Comparison of ENCODE assay signal across 23 cellular contexts in the genomic region with DNA sequence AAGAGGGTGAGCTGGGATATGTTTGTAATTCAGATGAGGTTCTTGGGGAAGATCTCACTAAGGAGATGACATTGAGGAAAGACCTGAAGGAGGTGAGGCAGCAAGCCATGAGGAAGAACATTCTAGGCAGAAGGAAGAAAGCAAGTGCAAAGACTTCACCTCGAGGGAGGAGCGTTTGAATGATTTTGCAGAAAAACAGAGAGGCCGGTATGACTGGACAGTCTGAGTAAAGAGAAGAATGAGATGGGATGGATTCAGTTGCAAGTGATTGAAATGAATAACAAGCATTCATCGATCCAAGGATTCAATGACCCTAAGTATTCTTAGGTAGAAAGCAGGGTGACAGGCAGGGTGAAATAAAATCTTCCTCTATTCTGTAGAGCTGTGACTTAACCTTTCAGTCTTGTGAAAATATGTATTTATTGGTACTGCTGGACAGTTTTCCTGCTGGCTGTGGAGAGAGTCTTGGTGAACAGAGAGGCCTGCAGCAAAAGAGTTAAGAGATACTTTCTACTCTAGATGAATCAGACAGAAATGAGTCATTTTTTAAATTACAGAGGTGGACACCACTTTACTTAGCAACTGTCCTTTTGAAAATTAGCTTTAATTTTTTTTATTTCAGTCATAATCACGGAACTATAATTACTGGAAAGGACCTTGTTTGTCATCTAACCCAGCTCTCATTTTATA.
DNase-seq lines count a peak whose midpoint lies in the region; ATAC-seq and TF ChIP-seq lines count a peak whose summit lies in the region.
"Had no signal": no experiment of that assay in that cellular context is flagged by ENCODE, and none has a peak within 500 bp of the region (broad histone marks: within the 10 kb centered on the region; RNA-seq: fewer than 3 reads in every experiment).

No MANE protein-coding gene starts in this region.

- H3K9me3 ChIP-seq in IMR-90 (ENCODE audit: control insufficient read depth, insufficient read depth, low read length) = no peaks in the 10 kb centered on the region
- H3K9me3 ChIP-seq: SJSA1 had no signal

- DNase-seq in EH (ENCODE audit: low read depth) (peak; percentile 52), IMR-90 (peak; percentile 58), fibroblast of mammary gland (ENCODE audit: low read depth) (peak; percentile 19), superior temporal gyrus (ENCODE audit: extremely low spot score) (peak; percentile 25), mesothelial cell of epicardium (ENCODE audit: low spot score in 2 of 2, unreplicated experiment in 2 of 2) (no peak)
- no peak for DNase-seq in stimulated activated CD8-positive, alpha-beta memory T cell treated with anti-CD3 and anti-CD28 coated beads, Interleukin-4, amount 100 ng/mL, for 48 hours
- DNase-seq: Calu3, DMS153, DND-41, HCEC 1CT, Karpas-422, MV-4-11, NCI-H1105, NCI-H146, NCI-H2029, NCI-H446, NCI-H524 treated with DMSO at 0.1 percent for 48 hours, NCI-H774, PC-9, Right ventricle myocardium superior had no signal

- dilution Hi-C loops in IMR-90 (cut with HindIII; ENCODE audit: low sequenced_read_pairs, unreplicated experiment) = no loop called here

- H3K9ac ChIP-seq in IMR-90 (ENCODE audit: low read depth, low read length) = no peak overlapping the region

- TF ChIP-seq CTCF in IMR-90 (conservative IDR thresholded peaks at IDR 0.05; ENCODE audit: low read depth, low read length) = no peak
- no peak for TF ChIP-seq CTCF in fibroblast of mammary gland (conservative IDR thresholded peaks at IDR 0.05; ENCODE audit: control insufficient read depth, insufficient read depth, low read depth, low read length)
- TF ChIP-seq CTCF in mesothelial cell of epicardium (IDR thresholded peaks at IDR 0.05; ENCODE audit: unreplicated experiment) = no peak

- H3K9me1 ChIP-seq in IMR-90 (ENCODE audit: insufficient read depth, low read length) = no peaks in the 10 kb centered on the region; the same call in 1 of the 2 replicates

- H3K79me1 ChIP-seq in IMR-90 (ENCODE audit: low read depth in 1 of 2, low read length in 2 of 2) = no peaks in the 10 kb centered on the region

- H3K56ac ChIP-seq in IMR-90 (ENCODE audit: extremely low read depth, insufficient read depth, low read length) = no peak overlapping the region

- 0 out of 2 replicates have a peak overlapping the region, but pooled peaks have one; percentile 9 for H2BK20ac ChIP-seq in IMR-90 (ENCODE audit: low read depth, low read length)

- no TSS peak for BruUV-seq in IMR-90 (replicated peaks; lab: Mats Ljungman, UMichigan)

- H3K27me3 Mint-ChIP-seq in mesothelial cell of epicardium (ENCODE audit: low read depth) = peaks cover 7% of the 10 kb centered on the region

- ATAC-seq in IMR-90 (ENCODE audit: low read depth) = peak; percentile 91
- no peak for ATAC-seq in GM21381 (IDR thresholded peaks at IDR 0.05; ENCODE audit: unreplicated experiment)

- H3K4me2 ChIP-seq in IMR-90 (ENCODE audit: low read depth, low read length) = no peak overlapping the region
- H3K4me2 ChIP-seq: PC-9 had no signal

- no peak for TF ChIP-seq POLR2A in IMR-90 (IDR thresholded peaks at IDR 0.05; ENCODE audit: low read depth, low read length)

- no peak overlapping the region for H3K4me3 ChIP-seq in IMR-90 (ENCODE audit: insufficient read depth, low read depth, low read length)
- no peak overlapping the region for H3K4me3 ChIP-seq in fibroblast of mammary gland (ENCODE audit: control insufficient read depth, low read depth, low read length)
- H3K4me3 ChIP-seq: PC-9, SJSA1 had no signal

- H3K4ac ChIP-seq in IMR-90 (ENCODE audit: low read depth, low read length) = no peak overlapping the region

- no peak overlapping the region for H4K5ac ChIP-seq in IMR-90 (ENCODE audit: low read depth, low read length)

- H3K14ac ChIP-seq in IMR-90 (replicated peaks; ENCODE audit: low read depth, low read length) = peak overlapping the region; percentile 22; the same call in 1 of the 2 replicates

- H3K4me3 Mint-ChIP-seq in mesothelial cell of epicardium = no peak overlapping the region

- POLR2A ChIA-PET in IMR-90 (lab: Charles Lee; ENCODE audit: unreplicated experiment) = no interaction called here

- no peak overlapping the region; the same call in 1 of the 2 replicates for H3K18ac ChIP-seq in IMR-90 (ENCODE audit: low read depth, low read length)

- H3K9me3 Mint-ChIP-seq in mesothelial cell of epicardium = no peaks in the 10 kb centered on the region

- no CpG with 5 or more reads among the region's 5 CpGs for WGBS in IMR-90 (ENCODE audit: extremely low coverage in 2 of 2, insufficient read length in 1 of 2), 2 experiments

- in situ Hi-C loops in IMR-90 (cut with MboI; ENCODE audit: low sequenced_read_pairs) = no loop called here

- H3K27me3 ChIP-seq in IMR-90 (ENCODE audit: control insufficient read depth, insufficient read depth, low read length) = no peaks in the 10 kb centered on the region
- H3K27me3 ChIP-seq: SJSA1 had no signal

- no peak overlapping the region for H2BK15ac ChIP-seq in IMR-90 (ENCODE audit: low read depth, low read length)

- intact Hi-C loops in IMR-90 (cut with micrococcal nuclease) = no loop called here

- no peak overlapping the region for H2AK9ac ChIP-seq in IMR-90 (replicated peaks; ENCODE audit: low read depth, low read length, poor library complexity)

- no peaks in the 10 kb centered on the region for H4K20me1 ChIP-seq in IMR-90 (ENCODE audit: insufficient read depth, low read length)

- no peak overlapping the region; a peak in 1 of 4 replicates for H4K8ac ChIP-seq in IMR-90 (ENCODE audit: low read depth in 2 of 2, low read length in 2 of 2)

- TF ChIP-seq RAD21 in IMR-90 (IDR thresholded peaks at IDR 0.05; ENCODE audit: low read length) = no peak

- H2AFZ ChIP-seq in IMR-90 (replicated peaks; ENCODE audit: low read length, poor library complexity) = no peak overlapping the region
- H2AFZ ChIP-seq: PC-9 had no signal

- H2AK5ac ChIP-seq in IMR-90 (ENCODE audit: low read depth, low read length) = peak overlapping the region; percentile 5; the same call in 1 of the 2 replicates

- peak overlapping the region; percentile 28 for H2BK5ac ChIP-seq in IMR-90 (ENCODE audit: low read depth, low read length, poor library complexity, severe bottlenecking)

- H3K27ac Mint-ChIP-seq in mesothelial cell of epicardium = no peak overlapping the region

- H3K4me1 ChIP-seq in IMR-90 (ENCODE audit: control insufficient read depth, insufficient read depth, low read length) = peaks cover 3% of the 10 kb centered on the region; the same call in 1 of the 2 replicates
- H3K4me1 ChIP-seq: SJSA1 had no signal

- CTCF ChIA-PET in IMR-90 (lab: Yijun Ruan, JAX) = no interaction called here

- peaks cover 12% of the 10 kb centered on the region for H3K4me1 Mint-ChIP-seq in mesothelial cell of epicardium

- no peak overlapping the region for H2BK120ac ChIP-seq in IMR-90 (ENCODE audit: low read depth, low read length)

- no peaks in the 10 kb centered on the region for H3K36me3 Mint-ChIP-seq in mesothelial cell of epicardium

- 0 out of 2 replicates have a peak overlapping the region, but pooled peaks have one; percentile 3 for H3K23ac ChIP-seq in IMR-90 (ENCODE audit: low read depth, low read length)

- H4K91ac ChIP-seq in IMR-90 (ENCODE audit: insufficient read depth, low read depth, low read length) = no peak overlapping the region

- H3K36me3 ChIP-seq in IMR-90 (ENCODE audit: control insufficient read depth, insufficient read depth, low read length) = no peaks in the 10 kb centered on the region
- H3K36me3 ChIP-seq: SJSA1 had no signal

- H3K27ac ChIP-seq in IMR-90 (ENCODE audit: insufficient read depth, low read length) = no peak overlapping the region
- H3K27ac ChIP-seq: HL-60, PC-9, SJSA1 had no signal

TF ChIP-seq in IMR-90, 13 proteins besides CTCF, POLR2A, EP300 and RAD21:
- TF ChIP-seq FOS (IDR thresholded peaks at IDR 0.05; ENCODE audit: low read depth, low read length) (peak; percentile 23; the same call in 1 of the 2 replicates), RFX5 (IDR thresholded peaks at IDR 0.05; ENCODE audit: low read depth, low read length) (no peak)

Comparison
In these comparisons a context has a peak if more than half of its experiments do, and no peak if none do; other contexts are left out.
1. DNase-seq: peak in EH (single experiment), IMR-90 (single experiment), fibroblast of mammary gland (single experiment) and superior temporal gyrus (single experiment); none in stimulated activated CD8-positive, alpha-beta memory T cell treated with anti-CD3 and anti-CD28 coated beads, Interleukin-4, amount 100 ng/mL, for 48 hours (single experiment) and mesothelial cell of epicardium (0 of 2).